ENCODE assay signal across 32 cellular contexts in genomic region chr1:36973056-36973455, GRCh38.
"Had no signal": no experiment of that assay in that cellular context is flagged by ENCODE, and none has a peak within 500 bp of the region (broad histone marks: within the 10 kb centered on the region; RNA-seq: fewer than 3 reads in every experiment).

No MANE protein-coding gene starts in this region.

- H3K36me3 ChIP-seq: adrenal gland, brain microvascular endothelial cell, breast epithelium had no signal

- H3K4me1 ChIP-seq: adrenal gland, body of pancreas, breast epithelium had no signal

- ATAC-seq: activated CD8-positive, alpha-beta T cell treated with anti-CD3 and anti-CD28 coated beads for 36 hours; activated naive CD4-positive, alpha-beta T cell treated with anti-CD3 and anti-CD28 coated beads, Interleukin-2, amount 50 U/mL, for 72 hours; activated T-cell treated with anti-CD3 and anti-CD28 coated beads, Interleukin-2, amount 50 U/mL, for 4 hours; activated T-cell treated with anti-CD3 and anti-CD28 coated beads, Interleukin-2, amount 50 U/mL, for 72 hours; activated T-helper 17 cell treated with anti-CD3 and anti-CD28 coated beads, Interleukin-2, amount 50 U/mL, for 72 hours; body of pancreas had no signal

- H3K27ac ChIP-seq: adrenal gland, body of pancreas, brain microvascular endothelial cell, breast epithelium, VCaP had no signal

- H3K27me3 ChIP-seq: adrenal gland, body of pancreas, brain microvascular endothelial cell, breast epithelium had no signal

- DNase-seq: activated B cell treated with CpG ODN at 0.5 μM for 24 hours; activated CD4-positive, alpha-beta memory T cell treated with anti-CD3 and anti-CD28 coated beads for 36 hours; activated CD4-positive, alpha-beta T cell treated with anti-CD3 and anti-CD28 coated beads for 4 hours; activated CD4-positive, alpha-beta T cell treated with anti-CD3 and anti-CD28 coated beads, Interleukin-2, amount 10 ng/mL, durations not matched to agents 24 days and 14 days; activated CD4-positive, alpha-beta T cell treated with anti-CD3 and anti-CD28 coated beads, Interleukin-2, amount 50 U/mL, for 1 hour; activated CD4-positive, alpha-beta T cell treated with anti-CD3 and anti-CD28 coated beads, Interleukin-2, amount 50 U/mL, for 4 hours; activated CD4-positive, CD25-positive, alpha-beta regulatory T cell treated with anti-CD3 and anti-CD28 coated beads, Interleukin-2, amount 50 U/mL, for 72 hours; activated CD8-positive, alpha-beta memory T cell treated with anti-CD3 and anti-CD28 coated beads, Interleukin-2, amount 50 U/mL, for 4 hours; activated CD8-positive, alpha-beta T cell treated with anti-CD3 and anti-CD28 coated beads for 36 hours; activated effector memory CD4-positive, alpha-beta T cell treated with anti-CD3 and anti-CD28 coated beads, Interleukin-2, amount 50 U/mL, for 16 hours; activated gamma-delta T cell treated with Interleukin-2 at 50 U/mL for 16 hours; activated naive CD4-positive, alpha-beta T cell; activated naive CD4-positive, alpha-beta T cell treated with anti-CD3 and anti-CD28 coated beads for 36 hours; activated naive CD4-positive, alpha-beta T cell treated with anti-CD3 and anti-CD28 coated beads, Interleukin-2, amount 50 U/mL, for 16 hours; activated naive CD8-positive, alpha-beta T cell treated with anti-CD3 and anti-CD28 coated beads for 36 hours; activated T-cell treated with anti-CD3 and anti-CD28 coated beads for 4 hours; activated T-cell treated with anti-CD3 and anti-CD28 coated beads, Interleukin-2, amount 50 U/mL, for 1 hour; activated T-cell treated with anti-CD3 and anti-CD28 coated beads, Interleukin-2, amount 50 U/mL, for 4 hours; activated T-cell treated with anti-CD3 and anti-CD28 coated beads, Interleukin-2, amount 50 U/mL, for 72 hours; adrenal gland; amniotic stem cell; aorta; body of pancreas; brain microvascular endothelial cell; central memory CD4-positive, alpha-beta T cell; T-helper 1 cell; T-helper 2 cell; T-helper 9 cell had no signal

- H3K4me3 ChIP-seq: adrenal gland, body of pancreas, breast epithelium had no signal

- H3K9me3 ChIP-seq: adrenal gland, body of pancreas had no signal
